7 cellular contexts compared by ENCODE assay signal in genomic region chr20:10897341-10897740, GRCh38.
"Had no signal": no experiment of that assay in that cellular context is flagged by ENCODE, and none has a peak within 500 bp of the region (broad histone marks: within the 10 kb centered on the region; RNA-seq: fewer than 3 reads in every experiment).

No MANE protein-coding gene starts in this region.

- H3K27ac ChIP-seq: HL-60 had no signal

- FAIRE-seq: H1, H54, HepG2 had no signal

- ATAC-seq: GM23338, HepG2 had no signal

- H2AFZ ChIP-seq: GM23338 had no signal

- H3K4me2 ChIP-seq: GM23338 had no signal

- H3K4me3 ChIP-seq: GM23338 had no signal

- DNase-seq: H9, HCEC 1CT had no signal
